In the genomic region with DNA sequence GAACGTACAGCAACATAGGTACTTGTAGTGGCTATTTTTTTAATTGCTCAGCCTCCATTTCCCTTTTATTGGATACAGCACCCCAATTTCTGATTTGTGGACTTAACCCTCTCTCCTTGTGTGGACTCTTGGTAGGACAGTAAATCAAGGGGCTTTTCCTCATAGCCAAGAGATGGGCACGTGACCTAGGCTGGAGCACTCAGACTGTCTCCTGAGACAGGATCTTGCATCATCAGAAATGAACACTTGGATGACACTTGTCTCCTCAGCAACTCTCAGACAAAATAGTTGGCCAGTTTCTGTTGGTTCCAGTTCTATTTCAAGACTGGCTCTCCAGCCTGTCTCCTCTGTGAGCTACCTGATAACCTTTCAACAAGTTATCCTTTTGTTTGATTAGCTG, we compare ENCODE assay signal across 21 cellular contexts.
A peak's percentile ranks its signal among the peaks of the same experiment; 100 is the strongest.
DNase-seq lines count a peak whose midpoint lies in the region; ATAC-seq lines count a peak whose summit lies in the region.
"Had no signal": no experiment of that assay in that cellular context is flagged by ENCODE, and none has a peak within 500 bp of the region (broad histone marks: within the 10 kb centered on the region; RNA-seq: fewer than 3 reads in every experiment).

No MANE protein-coding gene starts in this region.

- H3K27ac ChIP-seq in mesenchymal stem cell (ENCODE audit: low read length, poor library complexity, severe bottlenecking) = no peak overlapping the region
- H3K27ac ChIP-seq: A549 had no signal

- H3K4me2 ChIP-seq in mesenchymal stem cell (ENCODE audit: low read length, poor library complexity, severe bottlenecking) = no peak overlapping the region
- H3K4me2 ChIP-seq: A549 had no signal

- DNase-seq in left ventricle myocardium superior = no peak
- no peak for DNase-seq in cardiac septum (ENCODE audit: low spot score)
- DNase-seq in OCI-M1 (lab: John Stamatoyannopoulos, UW) = peak; percentile 72
- DNase-seq in mesenchymal stem cell = peak; percentile 23
- no peak for DNase-seq in occipital lobe (lab: John Stamatoyannopoulos, UW)
- no peak for DNase-seq in SW480 (ENCODE audit: low spot score)
- no peak for DNase-seq in COLO829 (ENCODE audit: low spot score)
- DNase-seq: BE2C; CD4-positive, CD25-positive, alpha-beta regulatory T cell; COR-L47; DMS79; H7; KG1; NCI-H1048; NCI-H1436; NCI-H187 treated with DMSO at 0.1 percent for 48 hours; NCI-H2107; NCI-H2227 treated with DMSO at 0.1 percent for 48 hours; NCI-H510A had no signal

- H2BK120ac ChIP-seq in mesenchymal stem cell (ENCODE audit: low read depth, low read length) = no peak overlapping the region

- H2BK15ac ChIP-seq in mesenchymal stem cell (ENCODE audit: low read depth, poor library complexity, severe bottlenecking) = no peak overlapping the region

- no peak overlapping the region for H4K91ac ChIP-seq in mesenchymal stem cell (ENCODE audit: low read length)

- intact Hi-C loops in left ventricle myocardium superior (cut with micrococcal nuclease) = no loop called here
- intact Hi-C loops in cardiac septum (cut with DNase I) = no loop called here

- no peak overlapping the region for H4K8ac ChIP-seq in mesenchymal stem cell (ENCODE audit: low read length)

- no peak overlapping the region for H2BK5ac ChIP-seq in mesenchymal stem cell (ENCODE audit: low read depth, low read length, poor library complexity, severe bottlenecking)

- peaks cover 33 to 50% of the 10 kb centered on the region in 2 experiments for H3K27me3 ChIP-seq in mesenchymal stem cell (ENCODE audit: control insufficient read depth in 1 of 2, insufficient read depth in 1 of 2, low read length in 2 of 2)

- peaks cover 3% of the 10 kb centered on the region for H3K9me3 ChIP-seq in mesenchymal stem cell (ENCODE audit: control insufficient read depth, low read length)
- H3K9me3 ChIP-seq: BE2C had no signal

- H3K14ac ChIP-seq in mesenchymal stem cell (ENCODE audit: low read length in 2 of 2) = no peak overlapping the region

- no peak overlapping the region for H2AFZ ChIP-seq in mesenchymal stem cell (ENCODE audit: low read depth, low read length)

- no peak overlapping the region for H3K23ac ChIP-seq in mesenchymal stem cell (ENCODE audit: low read length in 2 of 2)

- H3K79me1 ChIP-seq in mesenchymal stem cell (replicated peaks; ENCODE audit: low read length, poor library complexity, severe bottlenecking) = no peaks in the 10 kb centered on the region

- H3K4me1 ChIP-seq in mesenchymal stem cell (ENCODE audit: control insufficient read depth, insufficient read depth, low read depth, low read length) = no peaks in the 10 kb centered on the region
- H3K4me1 ChIP-seq: A549, BE2C had no signal

- 89% methylated on average over 2 of the region's 2 CpGs for WGBS in mesenchymal stem cell

- no peaks in the 10 kb centered on the region for H3K36me3 ChIP-seq in mesenchymal stem cell (ENCODE audit: control insufficient read depth in 1 of 2, insufficient read depth in 2 of 2, low read depth in 1 of 2, low read length in 2 of 2)
- H3K36me3 ChIP-seq: BE2C had no signal

- no peak overlapping the region for H3K9ac ChIP-seq in mesenchymal stem cell (ENCODE audit: low read length)

- ATAC-seq in left ventricle myocardium superior = peak; percentile 28
- ATAC-seq: A549, HepG2 had no signal

- no peak overlapping the region for H3K4ac ChIP-seq in mesenchymal stem cell (ENCODE audit: low read depth in 1 of 2, low read length in 2 of 2)

- no peak overlapping the region for H2BK12ac ChIP-seq in mesenchymal stem cell (ENCODE audit: low read length in 2 of 2)

- no peak overlapping the region for H3K18ac ChIP-seq in mesenchymal stem cell (ENCODE audit: low read depth in 1 of 2, low read length in 2 of 2)

- no peak overlapping the region for H2AK5ac ChIP-seq in mesenchymal stem cell (ENCODE audit: low read length, severe bottlenecking)

- no peak overlapping the region for H3K4me3 ChIP-seq in mesenchymal stem cell (ENCODE audit: insufficient read depth in 1 of 2, low read depth in 1 of 2, low read length in 2 of 2)
- H3K4me3 ChIP-seq: A549 had no signal

Comparison
In these comparisons a context has a peak if more than half of its experiments do, and no peak if none do; other contexts are left out.
1. DNase-seq: peak in OCI-M1 (single experiment) and mesenchymal stem cell (single experiment); none in left ventricle myocardium superior (single experiment), cardiac septum (single experiment), occipital lobe (single experiment), SW480 (single experiment) and COLO829 (single experiment).